In genomic region chr1:16626409-16626983, GRCh38 we compare ENCODE assay signal across 8 cellular contexts. TPM values are rescaled to one million over a fixed set of nuclear protein-coding genes. Genes with fewer than 3 reads are reported as not detected.
"Had no signal": no experiment of that assay in that cellular context is flagged by ENCODE, and none has a peak within 500 bp of the region (broad histone marks: within the 10 kb centered on the region; RNA-seq: fewer than 3 reads in every experiment).

No MANE protein-coding gene starts in this region.

RNA-seq across cellular contexts. Expression of gene RNU1-3, which starts 40.3 kb away (rescaled TPM):
- total RNA-seq: fibroblast of villous mesenchyme, myocyte had no signal
- polyA plus RNA-seq: esophagus, fibroblast of lung, pancreas, sigmoid colon, small intestine, urinary bladder had no signal
